In genomic region chrX:7972586-7972985, GRCh38 we compare ENCODE assay signal across 20 cellular contexts. TPM values are rescaled to one million over a fixed set of nuclear protein-coding genes. Genes with fewer than 3 reads are reported as not detected.
DNase-seq lines count a peak whose midpoint lies in the region; ATAC-seq and TF ChIP-seq lines count a peak whose summit lies in the region.
"Had no signal": no experiment of that assay in that cellular context is flagged by ENCODE, and none has a peak within 500 bp of the region (broad histone marks: within the 10 kb centered on the region; RNA-seq: fewer than 3 reads in every experiment).

No MANE protein-coding gene starts in this region.

- no peaks in the 10 kb centered on the region for H3K4me1 ChIP-seq in testis
- H3K4me1 ChIP-seq: Peyer's patch had no signal

- H3K27me3 ChIP-seq in testis (no peaks in the 10 kb centered on the region), H7 (ENCODE audit: control insufficient read depth, insufficient read depth, low read length) (no peaks in the 10 kb centered on the region)
- H3K27me3 ChIP-seq: MG63, Peyer's patch had no signal

- TF ChIP-seq CTCF in choroid plexus epithelial cell (conservative IDR thresholded peaks at IDR 0.05; ENCODE audit: low read depth, low read length): no peak
- TF ChIP-seq CTCF in testis (IDR thresholded peaks at IDR 0.05): no peak

- TF ChIP-seq POLR2A in testis (IDR thresholded peaks at IDR 0.05): no peak

- intact Hi-C loops in testis (cut with DNase I; ENCODE audit: low total_unique reads): no loop called here

- H3K9me3 ChIP-seq in testis: no peaks in the 10 kb centered on the region
- H3K9me3 ChIP-seq: MG63, Peyer's patch, SK-N-SH had no signal

- H3K4me3 ChIP-seq in choroid plexus epithelial cell (ENCODE audit: low read depth, low read length): no peak overlapping the region
- H3K4me3 ChIP-seq in testis: no peak overlapping the region
- H3K4me3 ChIP-seq in H7 (ENCODE audit: insufficient read depth, low read depth, low read length): no peak overlapping the region
- H3K4me3 ChIP-seq: MG63, Peyer's patch had no signal

- H3K36me3 ChIP-seq in testis (ENCODE audit: low read depth, missing control alignments) (no peaks in the 10 kb centered on the region), H7 (replicated peaks; ENCODE audit: control insufficient read depth, insufficient read depth, low read length) (no peaks in the 10 kb centered on the region)
- H3K36me3 ChIP-seq: MG63, Peyer's patch had no signal

- ATAC-seq in HG03354 (IDR thresholded peaks at IDR 0.05; ENCODE audit: poor library complexity, severe bottlenecking, unreplicated experiment): no peak

- H3K27ac ChIP-seq in testis: no peak overlapping the region
- H3K27ac ChIP-seq: 22Rv1, Peyer's patch had no signal

- DNase-seq in NCI-H82 (lab: John Stamatoyannopoulos, UW): peak; percentile 15
- DNase-seq in NCI-H82 treated with DMSO at 0.1 percent for 48 hours (lab: John Stamatoyannopoulos, UW; ENCODE audit: unreplicated experiment): no peak
- DNase-seq in choroid plexus epithelial cell (ENCODE audit: low read depth): peak; percentile 10
- DNase-seq in islet precursor cell: peak; percentile 74
- peak; percentile 26 for DNase-seq in testis
- DNase-seq in H7: no peak
- no peak for DNase-seq in DMS114 treated with DMSO at 0.1 percent for 48 hours (lab: John Stamatoyannopoulos, UW; ENCODE audit: unreplicated experiment)
- DNase-seq: GOT3, Kasumi-1, MG63, NCI-H1048, NCI-H1436 treated with DMSO at 0.1 percent for 48 hours, NCI-H2029, NCI-H2171, NCI-H446, NCI-H526 treated with DMSO at 0.1 percent for 48 hours, Peyer's patch, SK-N-SH had no signal

- WGBS in testis, 2 donors: 47 to 91% methylated on average over 1 to 2 of the region's 2 CpGs

RNA-seq across cellular contexts. Expression of gene PNPLA4, which starts 45.4 kb away (rescaled TPM):
- 10 to 100 TPM; 20.6 to 31.7 TPM for total RNA-seq in testis
- polyA plus RNA-seq in testis (ENCODE audit: insufficient read depth, low read depth, low replicate concordance): 16.6 TPM
- 18.6 and 25.0 TPM in 2 replicates for total RNA-seq in H7 (2014; rRNA removed; shearing (Covaris generic))

Comparison
In these comparisons a context has a peak if more than half of its experiments do, and no peak if none do; other contexts are left out.
1. DNase-seq: peak in NCI-H82 (single experiment), choroid plexus epithelial cell (single experiment), islet precursor cell (single experiment) and testis (single experiment); none in NCI-H82 treated with DMSO at 0.1 percent for 48 hours (single experiment), H7 (single experiment) and DMS114 treated with DMSO at 0.1 percent for 48 hours (single experiment).